28 cellular contexts compared by ENCODE assay signal in the genomic region with DNA sequence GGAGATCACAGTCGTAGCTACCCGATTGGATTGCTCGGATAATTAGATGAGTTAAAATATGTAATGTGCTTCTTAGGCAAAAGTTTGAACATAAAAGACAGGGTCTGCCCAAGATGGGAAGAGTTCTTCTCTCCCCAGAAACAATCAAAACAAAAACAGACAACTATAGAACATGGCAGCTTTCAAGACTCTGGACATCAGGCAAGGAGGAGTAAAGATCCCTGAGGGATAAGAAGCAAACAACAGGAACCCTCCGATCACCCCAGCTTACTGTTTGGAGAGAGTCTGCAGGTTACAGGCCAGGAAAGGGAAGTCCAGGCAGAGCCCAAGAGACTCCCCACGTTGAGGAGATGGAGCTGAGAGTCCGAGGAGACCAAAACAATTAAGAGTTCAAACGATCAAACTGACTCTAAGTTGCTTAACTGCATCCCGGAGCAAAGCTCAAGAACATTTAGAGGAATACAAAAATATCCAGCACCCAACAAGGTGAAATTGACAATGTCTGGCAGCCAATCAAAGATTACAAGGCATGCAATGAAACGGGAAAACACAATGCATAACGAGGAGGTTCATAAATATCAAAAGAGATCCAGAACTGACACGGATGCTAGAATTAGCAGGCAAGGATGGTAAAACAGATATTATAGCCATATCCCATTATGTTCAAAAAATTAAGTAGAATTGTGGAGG. TPM values are rescaled to one million over a fixed set of nuclear protein-coding genes. Genes with fewer than 3 reads are reported as not detected.
"Had no signal": no experiment of that assay in that cellular context is flagged by ENCODE, and none has a peak within 500 bp of the region (broad histone marks: within the 10 kb centered on the region; RNA-seq: fewer than 3 reads in every experiment).

No MANE protein-coding gene starts in this region.

- H3K4me1 ChIP-seq: adrenal gland, breast epithelium, SJSA1 had no signal

- H3K9me3 Mint-ChIP-seq: activated CD8-positive, alpha-beta T cell treated with anti-CD3 and anti-CD28 coated beads for 36 hours; activated naive CD8-positive, alpha-beta T cell treated with anti-CD3 and anti-CD28 coated beads, Interleukin-2, amount 10 ng/mL, durations not matched to agents 7 days and 5 days; activated T-cell treated with anti-CD3 and anti-CD28 coated beads, Interleukin-2, amount 50 U/mL, for 72 hours had no signal

- H3K9me3 ChIP-seq: adrenal gland, breast epithelium, SJSA1 had no signal

- H3K4me3 ChIP-seq: adrenal gland, breast epithelium, SJSA1 had no signal

- H3K36me3 Mint-ChIP-seq: activated naive CD8-positive, alpha-beta T cell treated with anti-CD3 and anti-CD28 coated beads, Interleukin-2, amount 10 ng/mL, durations not matched to agents 7 days and 5 days had no signal

- ATAC-seq: activated CD4-positive, CD25-positive, alpha-beta regulatory T cell treated with anti-CD3 and anti-CD28 coated beads, Interleukin-2, amount 50 U/mL, for 24 hours; activated CD8-positive, alpha-beta T cell treated with anti-CD3 and anti-CD28 coated beads for 36 hours; PC-3; SK-N-SH treated with all-trans-retinoic acid at 6 μM for 48 hours had no signal

- H3K27ac Mint-ChIP-seq: activated CD8-positive, alpha-beta T cell treated with anti-CD3 and anti-CD28 coated beads for 36 hours; activated naive CD8-positive, alpha-beta T cell treated with anti-CD3 and anti-CD28 coated beads, Interleukin-2, amount 10 ng/mL, durations not matched to agents 7 days and 5 days; activated T-cell treated with anti-CD3 and anti-CD28 coated beads, Interleukin-2, amount 50 U/mL, for 72 hours had no signal

- H3K36me3 ChIP-seq: adrenal gland, breast epithelium, SJSA1 had no signal

- H3K4me3 Mint-ChIP-seq: activated CD8-positive, alpha-beta T cell treated with anti-CD3 and anti-CD28 coated beads for 36 hours; activated naive CD8-positive, alpha-beta T cell treated with anti-CD3 and anti-CD28 coated beads, Interleukin-2, amount 10 ng/mL, durations not matched to agents 7 days and 5 days; activated T-cell treated with anti-CD3 and anti-CD28 coated beads, Interleukin-2, amount 50 U/mL, for 72 hours had no signal

- FAIRE-seq: RCC 7860 had no signal

- H3K27me3 ChIP-seq: adrenal gland had no signal

- DNase-seq: activated CD4-positive, alpha-beta T cell treated with anti-CD3 and anti-CD28 coated beads for 4 hours; activated CD8-positive, alpha-beta memory T cell treated with anti-CD3 and anti-CD28 coated beads, Interleukin-2, amount 50 U/mL, for 4 hours; activated CD8-positive, alpha-beta T cell treated with anti-CD3 and anti-CD28 coated beads for 36 hours; activated naive CD4-positive, alpha-beta T cell treated with anti-CD3 and anti-CD28 coated beads, Interleukin-2, amount 50 U/mL, for 16 hours; activated naive CD8-positive, alpha-beta T cell treated with anti-CD3 and anti-CD28 coated beads, Interleukin-2, amount 10 ng/mL, durations not matched to agents 7 days and 5 days; activated T-cell treated with anti-CD3 and anti-CD28 coated beads, Interleukin-2, amount 50 U/mL, for 72 hours; central memory CD4-positive, alpha-beta T cell; KG1; NCI-H1048; NCI-H146; NCI-H187 treated with DMSO at 0.1 percent for 48 hours; NCI-H2107; NCI-H2171 treated with DMSO at 0.1 percent for 48 hours; NCI-H345; NCI-H510A; NCI-H69; PC-3; SHP77; SW 1271 had no signal

- H3K27me3 Mint-ChIP-seq: activated CD8-positive, alpha-beta T cell treated with anti-CD3 and anti-CD28 coated beads for 36 hours had no signal

- H3K27ac ChIP-seq: adrenal gland, breast epithelium, SJSA1 had no signal

RNA-seq across cellular contexts. Expression of a gene that starts 3.9 kb away (rescaled TPM):
- total RNA-seq: activated CD8-positive, alpha-beta T cell treated with anti-CD3 and anti-CD28 coated beads for 36 hours; activated naive CD8-positive, alpha-beta T cell treated with anti-CD3 and anti-CD28 coated beads, Interleukin-2, amount 10 ng/mL, durations not matched to agents 7 days and 5 days; activated T-cell treated with anti-CD3 and anti-CD28 coated beads, Interleukin-2, amount 50 U/mL, for 72 hours; LHCN-M2; M059J; PC-3; SJSA1; T-helper 1 cell treated with Interleukin-12 subunit alpha and Interleukin-12 subunit beta and Interleukin-4 antibody, amounts not matched to agents 30 ng/mL and 1 ng/mL, for 36 hours had no signal

RNA-seq across cellular contexts. Expression of a gene that starts 30.7 kb away (rescaled TPM):
- total RNA-seq: activated CD8-positive, alpha-beta T cell treated with anti-CD3 and anti-CD28 coated beads for 36 hours; activated T-cell treated with anti-CD3 and anti-CD28 coated beads, Interleukin-2, amount 50 U/mL, for 72 hours; LHCN-M2; M059J; PC-3; SJSA1; T-helper 1 cell treated with Interleukin-12 subunit alpha and Interleukin-12 subunit beta and Interleukin-4 antibody, amounts not matched to agents 30 ng/mL and 1 ng/mL, for 36 hours had no signal
